In the genomic region with DNA sequence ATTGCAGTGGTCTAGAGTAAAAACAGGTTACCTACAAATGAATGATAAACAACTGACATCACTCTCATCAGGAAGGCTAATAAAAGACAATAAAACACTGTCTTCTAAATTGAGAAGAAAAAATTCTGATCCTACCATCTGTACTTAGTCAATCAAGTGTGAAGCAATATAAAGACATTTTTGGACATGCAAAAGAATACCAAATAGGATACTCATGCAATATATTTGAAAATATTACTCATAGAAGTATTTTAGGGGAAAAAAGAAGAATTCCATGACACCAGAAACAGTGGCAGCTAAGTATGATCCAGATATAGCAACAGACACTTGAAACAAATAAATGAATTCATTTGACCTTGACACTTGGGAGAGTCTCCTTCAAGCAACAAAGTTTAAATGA, we compare ENCODE assay signal across 20 cellular contexts.
DNase-seq lines count a peak whose midpoint lies in the region; TF ChIP-seq lines count a peak whose summit lies in the region.
"Had no signal": no experiment of that assay in that cellular context is flagged by ENCODE, and none has a peak within 500 bp of the region (broad histone marks: within the 10 kb centered on the region; RNA-seq: fewer than 3 reads in every experiment).

No MANE protein-coding gene starts in this region.

- no peak overlapping the region for H3K27ac ChIP-seq in esophagus squamous epithelium
- H3K27ac ChIP-seq: HL-60 had no signal

- intact Hi-C loops in esophagus squamous epithelium (cut with DNase I) = no loop called here

- H3K4me1 Mint-ChIP-seq in nephron progenitor cell = no peaks in the 10 kb centered on the region
- H3K4me1 Mint-ChIP-seq: CD4-positive, alpha-beta memory T cell had no signal

- H3K27me3 Mint-ChIP-seq in nephron progenitor cell (ENCODE audit: low read depth, poor library complexity) = no peaks in the 10 kb centered on the region

- no peak overlapping the region for H3K4me3 Mint-ChIP-seq in nephron progenitor cell
- H3K4me3 Mint-ChIP-seq: CD4-positive, alpha-beta memory T cell had no signal

- no peaks in the 10 kb centered on the region for H3K4me1 ChIP-seq in esophagus squamous epithelium

- H3K9me3 ChIP-seq in esophagus squamous epithelium = no peaks in the 10 kb centered on the region

- no peaks in the 10 kb centered on the region for H3K27me3 ChIP-seq in esophagus squamous epithelium

- H3K27ac Mint-ChIP-seq in nephron progenitor cell = no peak overlapping the region

- no peaks in the 10 kb centered on the region for H3K36me3 ChIP-seq in esophagus squamous epithelium

- no peak overlapping the region for H3K4me3 ChIP-seq in esophagus squamous epithelium

- DNase-seq in GM03348 (ENCODE audit: low spot score) = peak; percentile 9
- DNase-seq in LHCN-M2 (ENCODE audit: low read depth) = peak; percentile 18
- peak; percentile 2 for DNase-seq in fibroblast of gingiva (ENCODE audit: low read depth)
- DNase-seq in stromal cell of bone marrow (ENCODE audit: low read depth) = peak; percentile 9
- DNase-seq in nephron progenitor cell = no peak
- no peak for DNase-seq in anterior cingulate cortex (lab: John Stamatoyannopoulos, UW)
- no peak for DNase-seq in esophagus squamous epithelium (lab: John Stamatoyannopoulos, UW)
- DNase-seq: C1 segment of cervical spinal cord; CD4-positive, alpha-beta memory T cell; COR-L47; DMS53; NCI-H1092 treated with DMSO at 0.1 percent for 48 hours; NCI-H1436; NCI-H187 treated with DMSO at 0.1 percent for 48 hours; NCI-H2107; NCI-H446 treated with DMSO at 0.1 percent for 48 hours; NCI-H526; RPMI8226; SHP77 had no signal

- peaks cover 12% of the 10 kb centered on the region for H3K9me3 Mint-ChIP-seq in nephron progenitor cell
- H3K9me3 Mint-ChIP-seq: CD4-positive, alpha-beta memory T cell had no signal

- peaks cover 19% of the 10 kb centered on the region for H3K36me3 Mint-ChIP-seq in nephron progenitor cell (ENCODE audit: low read depth)
- H3K36me3 Mint-ChIP-seq: CD4-positive, alpha-beta memory T cell had no signal

- no peak for TF ChIP-seq POLR2A in esophagus squamous epithelium (IDR thresholded peaks at IDR 0.05)

- no peak for TF ChIP-seq CTCF in nephron progenitor cell (IDR thresholded peaks at IDR 0.05)
- TF ChIP-seq CTCF in esophagus squamous epithelium (IDR thresholded peaks at IDR 0.05) = no peak

Comparison
In these comparisons a context has a peak if more than half of its experiments do, and no peak if none do; other contexts are left out.
1. DNase-seq: peak in GM03348 (single experiment), LHCN-M2 (single experiment), fibroblast of gingiva (single experiment) and stromal cell of bone marrow (single experiment); none in nephron progenitor cell (single experiment), anterior cingulate cortex (0 of 58) and esophagus squamous epithelium (single experiment).